In genomic region chr9:117377046-117377445, GRCh38 we compare ENCODE assay signal across 27 cellular contexts. TPM values are rescaled to one million over a fixed set of nuclear protein-coding genes. Genes with fewer than 3 reads are reported as not detected.
A peak's percentile ranks its signal among the peaks of the same experiment; 100 is the strongest.
DNase-seq lines count a peak whose midpoint lies in the region; ATAC-seq and TF ChIP-seq lines count a peak whose summit lies in the region.
"Had no signal": no experiment of that assay in that cellular context is flagged by ENCODE, and none has a peak within 500 bp of the region (broad histone marks: within the 10 kb centered on the region; RNA-seq: fewer than 3 reads in every experiment).

No MANE protein-coding gene starts in this region.

- H3K36me3 Mint-ChIP-seq in GM23338 (ENCODE audit: low read depth) (no peaks in the 10 kb centered on the region; the same call in 2 of the 3 replicates), neural progenitor cell (no peaks in the 10 kb centered on the region)
- H3K36me3 Mint-ChIP-seq: CD14-positive monocyte had no signal

- H3K4me1 Mint-ChIP-seq in GM23338 (peaks cover 27% of the 10 kb centered on the region), neural progenitor cell (peaks cover 3% of the 10 kb centered on the region)
- H3K4me1 Mint-ChIP-seq: activated CD4-positive, alpha-beta T cell treated with anti-CD3 and anti-CD28 coated beads, Interleukin-2, amount 10 ng/mL, durations not matched to agents 7 days and 5 days; CD14-positive monocyte; neural crest cell had no signal

- H3K27me3 ChIP-seq in GM23338 (ENCODE audit: insufficient read depth) (no peaks in the 10 kb centered on the region), MG63 (no peaks in the 10 kb centered on the region), neural progenitor cell (no peaks in the 10 kb centered on the region)
- H3K27me3 ChIP-seq: adrenal gland, brain microvascular endothelial cell, dorsolateral prefrontal cortex, testis had no signal

- H3K79me2 ChIP-seq in GM23338 (replicated peaks; ENCODE audit: insufficient read depth) (0 out of 2 replicates have a peak, but pooled peaks cover 2% of the 10 kb centered on the region), neural progenitor cell (ENCODE audit: low read depth) (no peaks in the 10 kb centered on the region)

- peaks cover 7% of the 10 kb centered on the region for H3K27me3 Mint-ChIP-seq in GM23338 (ENCODE audit: insufficient read depth, low read depth, poor library complexity)
- peaks cover 6% of the 10 kb centered on the region for H3K27me3 Mint-ChIP-seq in neural progenitor cell (ENCODE audit: insufficient read depth, low read depth)
- H3K27me3 Mint-ChIP-seq: activated CD4-positive, alpha-beta T cell treated with anti-CD3 and anti-CD28 coated beads, Interleukin-2, amount 10 ng/mL, durations not matched to agents 7 days and 5 days; activated T-cell treated with anti-CD3 and anti-CD28 coated beads, Interleukin-2, amount 50 U/mL, for 24 hours had no signal

- H3K4me1 ChIP-seq in GM23338 (ENCODE audit: insufficient read depth) (peaks cover 39% of the 10 kb centered on the region), neural progenitor cell (peaks cover 21% of the 10 kb centered on the region)
- H3K4me1 ChIP-seq: adrenal gland, testis had no signal

- H2AFZ ChIP-seq in GM23338, result no peak overlapping the region
- H2AFZ ChIP-seq in neural progenitor cell (replicated peaks), result no peak overlapping the region

- peak overlapping the region; percentile 21; the same call in 1 of the 2 replicates for H3K4me2 ChIP-seq in GM23338
- H3K4me2 ChIP-seq in neural progenitor cell, result peak overlapping the region; percentile 53
- H3K4me2 ChIP-seq: KMS-11 had no signal

- H3K9me3 Mint-ChIP-seq in GM23338 (no peaks in the 10 kb centered on the region), neural progenitor cell (no peaks in the 10 kb centered on the region)
- H3K9me3 Mint-ChIP-seq: activated CD4-positive, alpha-beta T cell treated with anti-CD3 and anti-CD28 coated beads, Interleukin-2, amount 10 ng/mL, durations not matched to agents 7 days and 5 days had no signal

- ATAC-seq in GM23338, result peak; percentile 88
- no peak for ATAC-seq in GM18870 (IDR thresholded peaks at IDR 0.05; ENCODE audit: unreplicated experiment)

- 0 out of 2 replicates have a peak, but pooled peaks cover 8% of the 10 kb centered on the region for H3K9me2 ChIP-seq in GM23338 (ENCODE audit: insufficient read depth)

- H3K27ac Mint-ChIP-seq in GM23338 (no peak overlapping the region), neural progenitor cell (no peak overlapping the region)
- H3K27ac Mint-ChIP-seq: activated CD4-positive, alpha-beta T cell treated with anti-CD3 and anti-CD28 coated beads, Interleukin-2, amount 10 ng/mL, durations not matched to agents 7 days and 5 days; activated T-cell treated with anti-CD3 and anti-CD28 coated beads, Interleukin-2, amount 50 U/mL, for 24 hours; CD14-positive monocyte; HFFc6 had no signal

- H3F3A ChIP-seq in GM23338 (replicated peaks; ENCODE audit: low read depth) (no peaks in the 10 kb centered on the region), neural progenitor cell (ENCODE audit: low read depth) (peaks cover 7% of the 10 kb centered on the region)

- no peak overlapping the region for H3K4me3 Mint-ChIP-seq in GM23338
- no peak overlapping the region for H3K4me3 Mint-ChIP-seq in neural progenitor cell
- H3K4me3 Mint-ChIP-seq: activated CD4-positive, alpha-beta T cell treated with anti-CD3 and anti-CD28 coated beads, Interleukin-2, amount 10 ng/mL, durations not matched to agents 7 days and 5 days; activated T-cell treated with anti-CD3 and anti-CD28 coated beads, Interleukin-2, amount 50 U/mL, for 24 hours; CD14-positive monocyte; HFFc6; neural crest cell had no signal

- no peak overlapping the region for H3K9ac ChIP-seq in neural progenitor cell
- H3K9ac ChIP-seq: KMS-11 had no signal

- no peaks in the 10 kb centered on the region for H4K20me1 ChIP-seq in GM23338 (replicated peaks; ENCODE audit: insufficient read depth)
- no peaks in the 10 kb centered on the region for H4K20me1 ChIP-seq in neural progenitor cell (ENCODE audit: low read depth)

- peak overlapping the region; percentile 51; the same call in 1 of the 2 replicates for H3K27ac ChIP-seq in GM23338 (ENCODE audit: low read depth)
- no peak overlapping the region for H3K27ac ChIP-seq in neural progenitor cell
- H3K27ac ChIP-seq: adrenal gland, brain microvascular endothelial cell, KMS-11, testis, VCaP had no signal

- DNase-seq in GM23338 (ENCODE audit: low spot score) (peak; percentile 56), MG63 (peak; percentile 35), ecto neural progenitor cell (ENCODE audit: low spot score) (peak; percentile 51), neural progenitor cell (ENCODE audit: low spot score) (peak; percentile 29)
- DNase-seq in stimulated activated CD4-positive, alpha-beta T cell treated with anti-CD3 and anti-CD28 coated beads, Interleukin-12 subunit alpha, Interleukin-12 subunit beta, amount 100 ng/mL, for 4 hours, result no peak
- no peak for DNase-seq in stimulated activated CD4-positive, alpha-beta T cell treated with anti-CD3 and anti-CD28 coated beads, Interleukin-4, amount 100 ng/mL, for 4 hours
- DNase-seq: activated CD4-positive, alpha-beta T cell treated with anti-CD3 and anti-CD28 coated beads, Interleukin-2, amount 10 ng/mL, durations not matched to agents 7 days and 5 days; activated naive CD4-positive, alpha-beta T cell; activated T-cell treated with anti-CD3 and anti-CD28 coated beads, Interleukin-2, amount 50 U/mL, for 24 hours; adrenal gland; brain microvascular endothelial cell; DND-41; dorsolateral prefrontal cortex; HFFc6; MV-4-11; NCI-H187; NCI-H345; posterior cingulate gyrus; Right ventricle myocardium superior; stimulated activated naive CD4-positive, alpha-beta T cell treated with Interleukin-2 at 50 U/mL for 16 hours; T-helper 9 cell; testis had no signal

- H3K9me3 ChIP-seq in MG63 (no peaks in the 10 kb centered on the region), neural progenitor cell (ENCODE audit: low read depth) (no peaks in the 10 kb centered on the region)
- H3K9me3 ChIP-seq: adrenal gland, testis had no signal

- TF ChIP-seq CTCF in GM23338 (conservative IDR thresholded peaks at IDR 0.05; ENCODE audit: low read depth in 2 of 2) (no peak), neural progenitor cell (IDR thresholded peaks at IDR 0.05) (no peak)

- H3K4me3 ChIP-seq in GM23338, result no peak overlapping the region
- H3K4me3 ChIP-seq in MG63, result no peak overlapping the region
- no peak overlapping the region for H3K4me3 ChIP-seq in neural progenitor cell
- H3K4me3 ChIP-seq: adrenal gland, dorsolateral prefrontal cortex, testis had no signal

- H3K36me3 ChIP-seq in GM23338 (ENCODE audit: insufficient read depth) (no peaks in the 10 kb centered on the region), MG63 (no peaks in the 10 kb centered on the region), neural progenitor cell (no peaks in the 10 kb centered on the region)
- H3K36me3 ChIP-seq: adrenal gland, brain microvascular endothelial cell had no signal

TF ChIP-seq in GM23338, 12 proteins besides CTCF, POLR2A, EP300 and RAD21 (continues in another document):
- TF ChIP-seq POLR2AphosphoS5 (IDR thresholded peaks at IDR 0.05; ENCODE audit: low read depth), result no peak
- TF ChIP-seq ZNF114 (CRISPR knock-in tag; IDR thresholded peaks at IDR 0.05), result no peak
- TF ChIP-seq ZNF331 (CRISPR knock-in tag; IDR thresholded peaks at IDR 0.05; ENCODE audit: low read depth), result no peak
- TF ChIP-seq NANOG (IDR thresholded peaks at IDR 0.05; ENCODE audit: borderline replicate concordance), result no peak
- no peak for TF ChIP-seq REST (IDR thresholded peaks at IDR 0.05; ENCODE audit: unreplicated experiment)
- no peak for TF ChIP-seq EZH2 (IDR thresholded peaks at IDR 0.05; ENCODE audit: low read depth, unreplicated experiment)
- no peak for TF ChIP-seq EZH2phosphoT487 (IDR thresholded peaks at IDR 0.05; ENCODE audit: unreplicated experiment)

RNA-seq across cellular contexts. Expression of gene ASTN2, which starts 37.8 kb away (rescaled TPM):
- 22.1 and 24.6 TPM in 2 replicates for total RNA-seq in GM23338 (2014; rRNA removed; shearing (Covaris generic))
- polyA plus RNA-seq in GM23338 (2016; fragmentation: Nextera tagmentation; extraction: Ambion mirVana), result 5.3 and 7.0 TPM in 2 replicates
- total RNA-seq in MG63 (2014; rRNA removed; shearing (Covaris generic); ENCODE audit: low replicate concordance), result 1.1 and 8.0 TPM in 2 replicates
- 8.0 and 13.5 TPM in 2 replicates for total RNA-seq in neural progenitor cell (ENCODE audit: low replicate concordance)
- polyA plus RNA-seq: CD14-positive monocyte had no signal

Comparison
In these comparisons a context has a peak if more than half of its experiments do, and no peak if none do; other contexts are left out.
1. DNase-seq: peak in GM23338 (single experiment), MG63 (single experiment), ecto neural progenitor cell (single experiment) and neural progenitor cell (single experiment); none in stimulated activated CD4-positive, alpha-beta T cell treated with anti-CD3 and anti-CD28 coated beads, Interleukin-12 subunit alpha, Interleukin-12 subunit beta, amount 100 ng/mL, for 4 hours (single experiment) and stimulated activated CD4-positive, alpha-beta T cell treated with anti-CD3 and anti-CD28 coated beads, Interleukin-4, amount 100 ng/mL, for 4 hours (0 of 2).